Comparison of ENCODE assay signal across 9 cellular contexts in the genomic region with DNA sequence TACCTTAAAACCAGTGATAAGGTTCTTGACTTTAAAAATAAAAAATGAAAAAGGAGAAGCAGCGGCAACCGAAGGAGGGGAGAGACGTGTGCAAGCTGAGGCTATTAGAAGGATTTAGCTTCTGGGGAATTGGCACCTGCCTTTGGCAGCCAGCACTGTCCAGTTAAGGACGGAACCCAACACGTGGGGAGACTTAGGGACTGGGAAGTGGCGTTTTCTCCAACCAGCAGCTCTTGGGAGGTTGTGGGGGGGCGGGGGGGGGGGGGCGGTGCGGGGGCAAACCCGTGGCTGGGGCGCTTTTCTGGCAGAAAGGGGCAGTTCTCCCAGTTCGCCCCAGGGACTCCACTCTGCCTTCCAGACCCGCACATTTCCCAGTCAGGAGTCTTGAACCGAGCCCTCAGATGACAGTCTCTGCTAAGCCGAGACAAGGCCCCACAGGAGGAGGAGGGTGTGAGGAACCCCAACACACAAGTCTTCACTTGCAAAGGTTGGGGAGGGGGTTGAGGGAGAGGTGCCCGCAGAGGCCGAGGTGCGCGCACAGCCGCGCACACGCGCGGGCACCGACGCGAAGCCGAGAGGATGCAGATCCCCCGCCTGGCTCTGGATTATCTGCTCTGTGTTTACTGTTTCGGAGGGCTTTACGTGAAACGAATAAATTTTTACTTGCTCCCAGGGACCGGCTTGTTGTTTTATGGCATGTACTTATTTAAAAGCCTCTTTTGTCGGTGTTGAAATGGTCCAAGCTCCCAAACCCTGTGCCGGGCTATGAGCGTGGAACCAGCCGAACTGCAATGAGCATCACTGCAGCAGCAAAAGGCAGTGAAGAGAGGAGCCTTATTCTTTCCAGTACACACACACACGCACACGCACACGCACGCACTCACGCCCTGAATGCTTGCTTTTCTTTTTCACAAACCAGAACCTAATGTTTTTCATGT.
DNase-seq lines count a peak whose midpoint lies in the region; ATAC-seq and TF ChIP-seq lines count a peak whose summit lies in the region.
"Had no signal": no experiment of that assay in that cellular context is flagged by ENCODE, and none has a peak within 500 bp of the region (broad histone marks: within the 10 kb centered on the region; RNA-seq: fewer than 3 reads in every experiment).

No MANE protein-coding gene starts in this region.

- peaks cover 53% of the 10 kb centered on the region for H3K27me3 Mint-ChIP-seq in activated T-helper 17 cell treated with anti-CD3 and anti-CD28 coated beads, Interleukin-2, amount 50 U/mL, for 72 hours

- H3K4me1 Mint-ChIP-seq in activated T-helper 17 cell treated with anti-CD3 and anti-CD28 coated beads, Interleukin-2, amount 50 U/mL, for 72 hours, result peaks cover 25% of the 10 kb centered on the region

- H3K4me3 Mint-ChIP-seq in activated T-helper 17 cell treated with anti-CD3 and anti-CD28 coated beads, Interleukin-2, amount 50 U/mL, for 72 hours, result peak overlapping the region; percentile 75

- no peaks in the 10 kb centered on the region for H3K9me3 ChIP-seq in suprapubic skin
- H3K9me3 ChIP-seq: neutrophil had no signal

- H3K27me3 ChIP-seq in suprapubic skin, result peaks cover 69% of the 10 kb centered on the region

- ATAC-seq in activated T-helper 17 cell treated with anti-CD3 and anti-CD28 coated beads, Interleukin-2, amount 50 U/mL, for 72 hours (replicated peaks), result no peak
- no peak for ATAC-seq in HG03095 (IDR thresholded peaks at IDR 0.05; ENCODE audit: unreplicated experiment)
- ATAC-seq in GM19397 (IDR thresholded peaks at IDR 0.05; ENCODE audit: unreplicated experiment), result no peak

- TF ChIP-seq EP300 in suprapubic skin (IDR thresholded peaks at IDR 0.05), result no peak

- H3K4me1 ChIP-seq in suprapubic skin, result peaks cover 46% of the 10 kb centered on the region

- no peak for TF ChIP-seq CTCF in suprapubic skin (IDR thresholded peaks at IDR 0.05)

- peak overlapping the region; percentile 47 for H3K4me3 ChIP-seq in suprapubic skin

- H3K27ac ChIP-seq in suprapubic skin, result no peak overlapping the region
- H3K27ac ChIP-seq: neutrophil had no signal

- H3K27ac Mint-ChIP-seq in activated T-helper 17 cell treated with anti-CD3 and anti-CD28 coated beads, Interleukin-2, amount 50 U/mL, for 72 hours, result no peak overlapping the region

- no peak for TF ChIP-seq POLR2A in suprapubic skin (IDR thresholded peaks at IDR 0.05)

- DNase-seq in DMS53 treated with DMSO at 0.1 percent for 48 hours (lab: John Stamatoyannopoulos, UW; ENCODE audit: unreplicated experiment), result peak; percentile 22
- DNase-seq in HuH-7.5 (ENCODE audit: low spot score), result peak; percentile 19
- DNase-seq in islet precursor cell, result peak; percentile 62
- no peak for DNase-seq in suprapubic skin (ENCODE audit: low spot score in 2 of 2)
- no peak for DNase-seq in putamen (ENCODE audit: low spot score)

- H3K36me3 ChIP-seq in suprapubic skin, result no peaks in the 10 kb centered on the region
- H3K36me3 ChIP-seq: neutrophil had no signal

- WGBS in suprapubic skin, result 33% methylated on average over 35 of the region's 42 CpGs

- peaks cover 8% of the 10 kb centered on the region for H3K36me3 Mint-ChIP-seq in activated T-helper 17 cell treated with anti-CD3 and anti-CD28 coated beads, Interleukin-2, amount 50 U/mL, for 72 hours (ENCODE audit: low read depth)

- no peaks in the 10 kb centered on the region for H3K9me3 Mint-ChIP-seq in activated T-helper 17 cell treated with anti-CD3 and anti-CD28 coated beads, Interleukin-2, amount 50 U/mL, for 72 hours

Comparison
In these comparisons a context has a peak if more than half of its experiments do, and no peak if none do; other contexts are left out.
1. DNase-seq: peak in DMS53 treated with DMSO at 0.1 percent for 48 hours (single experiment), HuH-7.5 (single experiment) and islet precursor cell (single experiment); none in suprapubic skin (0 of 2) and putamen (single experiment).